ENCODE assay signal across 8 cellular contexts in genomic region chr20:38674178-38675133, GRCh38. TPM values are rescaled to one million over a fixed set of nuclear protein-coding genes. Genes with fewer than 3 reads are reported as not detected.
DNase-seq lines count a peak whose midpoint lies in the region; ATAC-seq and TF ChIP-seq lines count a peak whose summit lies in the region.

No MANE protein-coding gene starts in this region.

- no peak for TF ChIP-seq CTCF in cardiac muscle cell (IDR thresholded peaks at IDR 0.05; ENCODE audit: low read depth, low read length)

- no peaks in the 10 kb centered on the region for H3K9me3 ChIP-seq in cardiac muscle cell (ENCODE audit: low read depth)
- no peaks in the 10 kb centered on the region for H3K9me3 ChIP-seq in naive thymus-derived CD4-positive, alpha-beta T cell (ENCODE audit: control insufficient read depth in 2 of 3, low read length in 3 of 3)

- CTCF ChIA-PET in naive thymus-derived CD4-positive, alpha-beta T cell (lab: Charles Lee): no interaction called here

- peak overlapping the region; percentile 63 for H3K4me3 ChIP-seq in cardiac muscle cell
- peak overlapping the region; percentile 61 for H3K4me3 ChIP-seq in naive thymus-derived CD4-positive, alpha-beta T cell (ENCODE audit: low read length)

- peaks cover 21% of the 10 kb centered on the region for H3K27me3 ChIP-seq in cardiac muscle cell
- peaks cover 4 to 22% of the 10 kb centered on the region in 2 donors for H3K27me3 ChIP-seq in naive thymus-derived CD4-positive, alpha-beta T cell (ENCODE audit: control insufficient read depth in 2 of 2, insufficient read depth in 2 of 2, low read length in 2 of 2)

- POLR2A ChIA-PET in naive thymus-derived CD4-positive, alpha-beta T cell (lab: Charles Lee): no interaction called here

- H3K36me3 Mint-ChIP-seq in naive thymus-derived CD4-positive, alpha-beta T cell: no peaks in the 10 kb centered on the region
- H3K36me3 Mint-ChIP-seq in stimulated activated effector memory CD8-positive, alpha-beta T cell treated with anti-CD3 and anti-CD28 coated beads, Interleukin-12 subunit alpha, Interleukin-12 subunit beta, amount 100 ng/mL, for 72 hours: peaks cover 5% of the 10 kb centered on the region

- H3K27ac ChIP-seq in cardiac muscle cell: no peak overlapping the region
- H3K27ac ChIP-seq in naive thymus-derived CD4-positive, alpha-beta T cell (ENCODE audit: low read depth, low read length): no peak overlapping the region

- H3K4me1 Mint-ChIP-seq in naive thymus-derived CD4-positive, alpha-beta T cell: peaks cover 6 to 17% (median 9%) of the 10 kb centered on the region in 7 donors
- H3K4me1 Mint-ChIP-seq in stimulated activated effector memory CD8-positive, alpha-beta T cell treated with anti-CD3 and anti-CD28 coated beads, Interleukin-12 subunit alpha, Interleukin-12 subunit beta, amount 100 ng/mL, for 72 hours: peaks cover 19% of the 10 kb centered on the region

- peak overlapping the region; percentile 64 to 91 (median 83) for H3K4me3 Mint-ChIP-seq in naive thymus-derived CD4-positive, alpha-beta T cell
- H3K4me3 Mint-ChIP-seq in stimulated activated effector memory CD8-positive, alpha-beta T cell treated with anti-CD3 and anti-CD28 coated beads, Interleukin-12 subunit alpha, Interleukin-12 subunit beta, amount 100 ng/mL, for 72 hours: peak overlapping the region; percentile 76

- H3K27me3 Mint-ChIP-seq in naive thymus-derived CD4-positive, alpha-beta T cell: peaks cover 11 to 57% (median 48%) of the 10 kb centered on the region in 5 donors

- intact Hi-C loops in Right ventricle myocardium inferior (cut with DNase I): no loop called here
- intact Hi-C loops in naive thymus-derived CD4-positive, alpha-beta T cell (cut with micrococcal nuclease): loop anchor here (1.0 kb wide), 2 partner anchors 28 to 74 kb away; partner anchors contain the start of gene ACTR5 (in 1 of the 2)

- peak; percentile 75 to 87 for DNase-seq in cardiac muscle cell (ENCODE audit: low read depth in 1 of 2, low spot score in 1 of 2)
- DNase-seq in Right ventricle myocardium inferior (ENCODE audit: missing footprints): no peak
- DNase-seq in NCI-H2227 (lab: John Stamatoyannopoulos, UW; ENCODE audit: unreplicated experiment): peak; percentile 89
- peak; percentile 53 for DNase-seq in activated T-cell treated with anti-CD3 and anti-CD28 coated beads for 4 hours
- DNase-seq in naive thymus-derived CD4-positive, alpha-beta T cell: peak in 7 of 9 donors; percentile 15 to 61 (median 24)
- peak; percentile 46 to 83 for DNase-seq in stimulated activated effector memory CD8-positive, alpha-beta T cell treated with anti-CD3 and anti-CD28 coated beads, Interleukin-12 subunit alpha, Interleukin-12 subunit beta, amount 100 ng/mL, for 72 hours (ENCODE audit: low spot score in 2 of 2)
- no peak for DNase-seq in SKM-1 (lab: John Stamatoyannopoulos, UW; ENCODE audit: unreplicated experiment)

- no peaks in the 10 kb centered on the region for H3K36me3 ChIP-seq in cardiac muscle cell
- H3K36me3 ChIP-seq in naive thymus-derived CD4-positive, alpha-beta T cell (ENCODE audit: control insufficient read depth in 2 of 3, insufficient read depth in 3 of 3, low read length in 3 of 3): no peaks in the 10 kb centered on the region

- peaks cover 0 to 4% (median 0%) of the 10 kb centered on the region in 11 donors for H3K9me3 Mint-ChIP-seq in naive thymus-derived CD4-positive, alpha-beta T cell
- no peaks in the 10 kb centered on the region for H3K9me3 Mint-ChIP-seq in stimulated activated effector memory CD8-positive, alpha-beta T cell treated with anti-CD3 and anti-CD28 coated beads, Interleukin-12 subunit alpha, Interleukin-12 subunit beta, amount 100 ng/mL, for 72 hours

- H3K27ac Mint-ChIP-seq in naive thymus-derived CD4-positive, alpha-beta T cell: peak overlapping the region in 3 of 9 donors; percentile 5 to 70 (median 38)
- peak overlapping the region; percentile 77 for H3K27ac Mint-ChIP-seq in stimulated activated effector memory CD8-positive, alpha-beta T cell treated with anti-CD3 and anti-CD28 coated beads, Interleukin-12 subunit alpha, Interleukin-12 subunit beta, amount 100 ng/mL, for 72 hours

- ATAC-seq in Right ventricle myocardium inferior (no peak), esophagus mucosa (peak; percentile 60)
- peak; percentile 90 for ATAC-seq in naive thymus-derived CD4-positive, alpha-beta T cell
- peak; percentile 82 for ATAC-seq in stimulated activated effector memory CD8-positive, alpha-beta T cell treated with anti-CD3 and anti-CD28 coated beads, Interleukin-12 subunit alpha, Interleukin-12 subunit beta, amount 100 ng/mL, for 72 hours

- H3K4me1 ChIP-seq in cardiac muscle cell (ENCODE audit: low read depth): peaks cover 4% of the 10 kb centered on the region
- peaks cover 6 to 9% of the 10 kb centered on the region in 2 donors for H3K4me1 ChIP-seq in naive thymus-derived CD4-positive, alpha-beta T cell (ENCODE audit: control insufficient read depth in 2 of 2, insufficient read depth in 2 of 2, low read length in 2 of 2)

RNA-seq across cellular contexts. Expression of gene SLC32A1, which starts 49.8 kb away (rescaled TPM):
- total RNA-seq in cardiac muscle cell (not detected in 2 replicates), Right ventricle myocardium inferior (not detected), esophagus mucosa (not detected)
- not detected in 2 replicates for polyA plus RNA-seq in cardiac muscle cell
- under 1 TPM in 2 of 5 experiments, not detected in 3; 0.19 to 0.24 TPM for total RNA-seq in naive thymus-derived CD4-positive, alpha-beta T cell
- polyA plus RNA-seq in naive thymus-derived CD4-positive, alpha-beta T cell: not detected

Comparison
In these comparisons a context has a peak if more than half of its experiments do, and no peak if none do; other contexts are left out.
1. DNase-seq: peak in cardiac muscle cell (2 of 2), NCI-H2227 (single experiment), activated T-cell treated with anti-CD3 and anti-CD28 coated beads for 4 hours (single experiment), naive thymus-derived CD4-positive, alpha-beta T cell (7 of 9) and stimulated activated effector memory CD8-positive, alpha-beta T cell treated with anti-CD3 and anti-CD28 coated beads, Interleukin-12 subunit alpha, Interleukin-12 subunit beta, amount 100 ng/mL, for 72 hours (2 of 2); none in Right ventricle myocardium inferior (single experiment) and SKM-1 (single experiment).